Comparison of ENCODE assay signal across 8 cellular contexts in the genomic region with DNA sequence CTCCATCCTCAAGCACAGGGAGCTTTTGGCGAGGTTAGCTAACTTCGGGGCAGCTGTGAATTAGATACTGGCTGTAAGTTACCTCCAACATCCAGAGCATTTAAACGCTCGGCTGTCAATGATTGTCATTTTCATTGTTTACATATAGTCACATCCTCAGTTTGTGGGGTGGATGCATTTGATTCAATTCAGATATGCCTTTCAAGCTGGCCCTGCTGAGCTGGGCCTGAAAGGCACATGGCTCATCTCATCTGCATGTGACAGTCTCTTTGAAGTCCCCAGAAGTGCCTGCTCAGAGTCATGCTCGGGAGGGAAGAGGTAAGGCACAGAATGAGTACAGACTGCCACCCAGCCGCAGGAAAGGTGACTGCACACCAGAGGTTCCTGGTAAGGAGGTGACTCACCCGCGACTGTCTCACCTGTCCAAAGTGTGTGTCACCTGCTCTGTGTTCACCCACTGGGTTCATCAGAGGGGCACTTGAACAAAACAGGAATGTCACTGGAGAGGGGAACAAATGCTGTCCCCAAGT.
DNase-seq lines count a peak whose midpoint lies in the region; ATAC-seq and TF ChIP-seq lines count a peak whose summit lies in the region.
"Not testable (repeated sequence)": the region's sequence is repeated elsewhere in the genome, so short reads cannot be mapped to it uniquely, and the experiment has no call there.

No MANE protein-coding gene starts in this region.

- not testable (repeated sequence) for H3K9me3 Mint-ChIP-seq in Caco-2 (ENCODE audit: unreplicated experiment); activated naive CD8-positive, alpha-beta T cell treated with anti-CD3 and anti-CD28 coated beads, Interleukin-2, amount 10 ng/mL, durations not matched to agents 7 days and 5 days

- H3K27me3 ChIP-seq in Caco-2 (replicated peaks; ENCODE audit: control insufficient read depth, insufficient read depth, low read length); Loucy (ENCODE audit: insufficient read depth, low read length, poor library complexity, severe bottlenecking): not testable (repeated sequence)

- CTCF ChIA-PET in Caco-2 (lab: Charles Lee) = interaction anchor here (0.6 kb wide), 1 partner anchor 64 kb away, joined by 3 read pairs; no protein-coding TSS in a partner anchor

- H3K27ac Mint-ChIP-seq in Caco-2 (ENCODE audit: unreplicated experiment) = not testable (repeated sequence)
- peak overlapping the region; percentile 30 for H3K27ac Mint-ChIP-seq in activated naive CD8-positive, alpha-beta T cell treated with anti-CD3 and anti-CD28 coated beads, Interleukin-2, amount 10 ng/mL, durations not matched to agents 7 days and 5 days

- peak; percentile 55 for ATAC-seq in GM19351 (IDR thresholded peaks at IDR 0.05; ENCODE audit: unreplicated experiment)
- peak; percentile 55 for ATAC-seq in HG02885 (IDR thresholded peaks at IDR 0.05; ENCODE audit: poor library complexity, unreplicated experiment)
- ATAC-seq in activated naive CD8-positive, alpha-beta T cell treated with anti-CD3 and anti-CD28 coated beads, Interleukin-2, amount 10 ng/mL, durations not matched to agents 7 days and 5 days (ENCODE audit: low read depth) = peak; percentile 87
- ATAC-seq in left colon = peak; percentile 100

- not testable (repeated sequence) for H3K9me2 ChIP-seq in Loucy (replicated peaks; ENCODE audit: low read depth, low read length)

- not testable (repeated sequence) for H3K27me3 Mint-ChIP-seq in Caco-2 (ENCODE audit: insufficient read depth, unreplicated experiment); activated naive CD8-positive, alpha-beta T cell treated with anti-CD3 and anti-CD28 coated beads, Interleukin-2, amount 10 ng/mL, durations not matched to agents 7 days and 5 days

- not testable (repeated sequence) for H3K4me3 ChIP-seq in Caco-2 (ENCODE audit: low read depth, low read length); Loucy (ENCODE audit: low read length, poor library complexity, severe bottlenecking)

- H2AFZ ChIP-seq in Loucy (ENCODE audit: low read length) = not testable (repeated sequence)

- not testable (repeated sequence) for H3K9me3 ChIP-seq in Caco-2; Loucy (ENCODE audit: insufficient read depth, low read depth, low read length)

- H3K36me3 ChIP-seq in Caco-2 (ENCODE audit: control insufficient read depth, insufficient read depth, low read length); Loucy (ENCODE audit: insufficient read depth, low read length): not testable (repeated sequence)

- not testable (repeated sequence) for H3K4me3 Mint-ChIP-seq in Caco-2 (ENCODE audit: unreplicated experiment); activated naive CD8-positive, alpha-beta T cell treated with anti-CD3 and anti-CD28 coated beads, Interleukin-2, amount 10 ng/mL, durations not matched to agents 7 days and 5 days

- TF ChIP-seq CTCF in Caco-2 (IDR thresholded peaks at IDR 0.05; ENCODE audit: insufficient read depth in 1 of 2, low read depth in 1 of 2, low read length in 1 of 2, severe bottlenecking in 1 of 2, unreplicated experiment in 1 of 2) (peak in 1 of 2 experiments; percentile 29), Loucy (conservative IDR thresholded peaks at IDR 0.05; ENCODE audit: low read length) (0 out of 2 replicates have a peak, but pooled peaks have one; percentile 7)

- intact Hi-C loops in Caco-2 (cut with micrococcal nuclease; ENCODE audit: unreplicated experiment); left colon (cut with DNase I, micrococcal nuclease): not testable (repeated sequence)

- not testable (repeated sequence) for H3K4me2 ChIP-seq in Loucy (ENCODE audit: low read depth, low read length, poor library complexity, severe bottlenecking)

- not testable (repeated sequence) for H3K4me1 Mint-ChIP-seq in Caco-2 (ENCODE audit: low read depth, unreplicated experiment)
- peaks cover 30% of the 10 kb centered on the region for H3K4me1 Mint-ChIP-seq in activated naive CD8-positive, alpha-beta T cell treated with anti-CD3 and anti-CD28 coated beads, Interleukin-2, amount 10 ng/mL, durations not matched to agents 7 days and 5 days

- BruUV-seq in Caco-2 (replicated peaks; lab: Mats Ljungman, UMichigan) = not testable (repeated sequence)

- not testable (repeated sequence) for H4K20me1 ChIP-seq in Loucy (ENCODE audit: insufficient read depth, low read length, poor library complexity, severe bottlenecking)

- not testable (repeated sequence) for H3F3A ChIP-seq in Loucy (ENCODE audit: low read depth)

- DNase-seq in Caco-2 (peak; percentile 68 to 82), left colon (peak; percentile 26 to 51)
- peak; percentile 78 to 83 for DNase-seq in activated CD4-positive, alpha-beta T cell treated with anti-CD3 and anti-CD28 coated beads, Interleukin-2, amount 50 U/mL, for 48 hours
- DNase-seq in activated naive CD8-positive, alpha-beta T cell treated with anti-CD3 and anti-CD28 coated beads, Interleukin-2, amount 10 ng/mL, durations not matched to agents 7 days and 5 days = peak; percentile 53
- DNase-seq in stimulated activated CD4-positive, alpha-beta T cell treated with anti-CD3 and anti-CD28 coated beads, Interleukin-4, amount 100 ng/mL, for 1 hour = peak; percentile 74

- not testable (repeated sequence) for H3K79me2 ChIP-seq in Loucy (ENCODE audit: insufficient read depth, low read length)

- not testable (repeated sequence) for H3K36me3 Mint-ChIP-seq in Caco-2 (ENCODE audit: insufficient read depth, unreplicated experiment); activated naive CD8-positive, alpha-beta T cell treated with anti-CD3 and anti-CD28 coated beads, Interleukin-2, amount 10 ng/mL, durations not matched to agents 7 days and 5 days

- H3K4me1 ChIP-seq in Caco-2; Loucy (ENCODE audit: insufficient read depth, low read length, poor library complexity, severe bottlenecking): not testable (repeated sequence)

- POLR2A ChIA-PET in Caco-2 (lab: Charles Lee); activated naive CD8-positive, alpha-beta T cell treated with anti-CD3 and anti-CD28 coated beads, Interleukin-2, amount 10 ng/mL, durations not matched to agents 7 days and 5 days (lab: Charles Lee): not testable (repeated sequence)

- H3K9ac ChIP-seq in Loucy (ENCODE audit: low read depth, low read length, poor library complexity, severe bottlenecking) = not testable (repeated sequence)
